29 cellular contexts compared by ENCODE assay signal in genomic region chrX:24990585-24990984, GRCh38. TPM values are rescaled to one million over a fixed set of nuclear protein-coding genes. Genes with fewer than 3 reads are reported as not detected.
DNase-seq lines count a peak whose midpoint lies in the region; ATAC-seq, FAIRE-seq and TF ChIP-seq lines count a peak whose summit lies in the region.
"Had no signal": no experiment of that assay in that cellular context is flagged by ENCODE, and none has a peak within 500 bp of the region (broad histone marks: within the 10 kb centered on the region; RNA-seq: fewer than 3 reads in every experiment).

No MANE protein-coding gene starts in this region.

- no peak overlapping the region for H3K4me3 ChIP-seq in H1 (ENCODE audit: extremely low read depth in 1 of 4, insufficient read depth in 2 of 4, low read depth in 3 of 4, low read length in 4 of 4)
- H3K4me3 ChIP-seq: spleen, upper lobe of right lung had no signal

- H3K4me1 ChIP-seq in H1 (replicated peaks in 1 of 4; ENCODE audit: control insufficient read depth in 3 of 4, insufficient read depth in 4 of 4, low read length in 3 of 4), result peaks cover 0 to 15% (median 11%) of the 10 kb centered on the region in 4 experiments
- H3K4me1 ChIP-seq: spleen, upper lobe of right lung had no signal

- no peaks in the 10 kb centered on the region for H4K20me1 ChIP-seq in H1 (replicated peaks in 1 of 2; ENCODE audit: control insufficient read depth in 1 of 2, insufficient read depth in 2 of 2, low read length in 2 of 2)

- no peak overlapping the region for H3K56ac ChIP-seq in H1 (replicated peaks; ENCODE audit: insufficient read length, low read depth, low read length)

- no peak for TF ChIP-seq EP300 in H1 (IDR thresholded peaks at IDR 0.05; ENCODE audit: borderline replicate concordance in 1 of 2, low read depth in 2 of 2, low read length in 2 of 2)

- H3K36me3 Mint-ChIP-seq in activated T-cell treated with anti-CD3 and anti-CD28 coated beads, Interleukin-2, amount 50 U/mL, for 24 hours (ENCODE audit: low read depth), result peaks cover 26% of the 10 kb centered on the region
- H3K36me3 Mint-ChIP-seq: natural killer cell had no signal

- H3K27me3 Mint-ChIP-seq in activated T-cell treated with anti-CD3 and anti-CD28 coated beads, Interleukin-2, amount 50 U/mL, for 24 hours, result peaks cover 44% of the 10 kb centered on the region
- H3K27me3 Mint-ChIP-seq: activated naive CD8-positive, alpha-beta T cell treated with anti-CD3 and anti-CD28 coated beads for 36 hours; memory B cell had no signal

- peak in 2 of 3 experiments; percentile 7 to 18; a peak in 2 of 4 replicates for TF ChIP-seq CTCF in H1 (IDR thresholded peaks at IDR 0.05; ENCODE audit: control extremely low read depth in 1 of 3, insufficient read depth in 1 of 3, low read depth in 1 of 3, low read length in 3 of 3)

- H2BK20ac ChIP-seq in H1 (ENCODE audit: low read length), result no peak overlapping the region

- TF ChIP-seq RAD21 in H1 (IDR thresholded peaks at IDR 0.05 in 1 of 2, conservative IDR thresholded peaks at IDR 0.05 in 1 of 2; ENCODE audit: low read depth in 2 of 2, low read length in 2 of 2), result peak in 1 of 2 experiments; percentile 25; a peak in 1 of 4 replicates

- FAIRE-seq in H1 (lab: Jason Lieb, UNC), result peak; percentile 80
- FAIRE-seq: bronchial epithelial cell had no signal

- H4K5ac ChIP-seq in H1 (ENCODE audit: insufficient read length, low read depth, low read length), result no peak overlapping the region

- no peak overlapping the region for H3K4me3 Mint-ChIP-seq in activated T-cell treated with anti-CD3 and anti-CD28 coated beads, Interleukin-2, amount 50 U/mL, for 24 hours
- H3K4me3 Mint-ChIP-seq: activated CD8-positive, alpha-beta T cell treated with anti-CD3 and anti-CD28 coated beads, Interleukin-2, amount 10 ng/mL, durations not matched to agents 7 days and 5 days; activated naive CD8-positive, alpha-beta T cell treated with anti-CD3 and anti-CD28 coated beads for 36 hours; memory B cell; natural killer cell had no signal

- no peak overlapping the region for H2BK5ac ChIP-seq in H1 (ENCODE audit: low read depth, low read length)

- H3K14ac ChIP-seq in H1 (ENCODE audit: insufficient read length), result no peak overlapping the region

- H2AFZ ChIP-seq in H1 (ENCODE audit: low read length), result no peak overlapping the region

- POLR2A ChIA-PET in H1 (lab: Charles Lee; ENCODE audit: partially characterized antibody), result no interaction called here

- no peak overlapping the region for H2BK15ac ChIP-seq in H1 (ENCODE audit: low read length)

- no peak overlapping the region for H3K4ac ChIP-seq in H1 (replicated peaks; ENCODE audit: insufficient read length, low read depth, low read length)

- CTCF ChIA-PET in H1 (lab: Charles Lee; ENCODE audit: partially characterized antibody), result interaction anchor here (0.6 kb wide), 1 partner anchor 21 kb away, joined by 3 read pairs; no protein-coding TSS in a partner anchor

- H3K27ac ChIP-seq in H1 (ENCODE audit: low read depth, low read length), result no peak overlapping the region
- H3K27ac ChIP-seq: epithelial cell of prostate, spleen, upper lobe of right lung had no signal

- no peaks in the 10 kb centered on the region for H3K79me1 ChIP-seq in H1 (ENCODE audit: low read depth, low read length)

- H3K4me2 ChIP-seq in H1 (ENCODE audit: insufficient read depth in 1 of 2, low read depth in 2 of 2, low read length in 2 of 2), result no peak overlapping the region

- H2AK5ac ChIP-seq in H1 (ENCODE audit: low read depth, low read length), result no peak overlapping the region

- H3K9me3 Mint-ChIP-seq in activated T-cell treated with anti-CD3 and anti-CD28 coated beads, Interleukin-2, amount 50 U/mL, for 24 hours, result no peaks in the 10 kb centered on the region
- H3K9me3 Mint-ChIP-seq: activated naive CD8-positive, alpha-beta T cell treated with anti-CD3 and anti-CD28 coated beads for 36 hours; memory B cell; natural killer cell had no signal

- H3K9ac ChIP-seq in H1 (replicated peaks in 1 of 4; ENCODE audit: extremely low read depth in 1 of 4, low read depth in 3 of 4, low read length in 3 of 4), result no peak overlapping the region

- no peaks in the 10 kb centered on the region for H3K79me2 ChIP-seq in H1 (ENCODE audit: control insufficient read depth in 1 of 2, insufficient read depth in 2 of 2, low read length in 2 of 2)

- H3K27ac Mint-ChIP-seq in activated T-cell treated with anti-CD3 and anti-CD28 coated beads, Interleukin-2, amount 50 U/mL, for 24 hours, result no peak overlapping the region
- H3K27ac Mint-ChIP-seq: activated CD8-positive, alpha-beta T cell treated with anti-CD3 and anti-CD28 coated beads, Interleukin-2, amount 10 ng/mL, durations not matched to agents 7 days and 5 days; activated naive CD8-positive, alpha-beta T cell treated with anti-CD3 and anti-CD28 coated beads for 36 hours; memory B cell; natural killer cell had no signal

- DNase-seq in NCI-H2081 (lab: John Stamatoyannopoulos, UW) (peak; percentile 77 to 90), NCI-H2081 treated with DMSO at 0.1 percent for 48 hours (lab: John Stamatoyannopoulos, UW) (no peak), NCI-H748 (lab: John Stamatoyannopoulos, UW; ENCODE audit: unreplicated experiment) (peak; percentile 72), H1 (ENCODE audit: low read depth in 1 of 2, low spot score in 2 of 2) (no peak), cerebellum (ENCODE audit: low spot score) (no peak), midbrain (lab: John Stamatoyannopoulos, UW) (no peak)
- no peak for DNase-seq in activated T-cell treated with anti-CD3 and anti-CD28 coated beads, Interleukin-2, amount 50 U/mL, for 24 hours
- DNase-seq: 8988T; activated CD8-positive, alpha-beta T cell treated with anti-CD3 and anti-CD28 coated beads, Interleukin-2, amount 10 ng/mL, durations not matched to agents 7 days and 5 days; activated naive CD8-positive, alpha-beta T cell treated with anti-CD3 and anti-CD28 coated beads for 36 hours; C1 segment of cervical spinal cord; DMS79 treated with DMSO at 0.1 percent for 48 hours; foreskin fibroblast; hippocampal formation; kidney; natural killer cell; NCI-H226; NK-92 treated with Interleukin-12 subunit alpha and Interleukin-12 subunit beta, amount 100 ng/mL, for 24 hours; spleen; stimulated activated CD4-positive, alpha-beta T cell treated with anti-CD3 and anti-CD28 coated beads, Interleukin-4, amount 100 ng/mL, for 4 hours; T1000; upper lobe of right lung had no signal

- H3K27me3 ChIP-seq in H1 (replicated peaks in 1 of 4; ENCODE audit: control insufficient read depth in 3 of 4, extremely low read depth in 1 of 4, insufficient read depth in 3 of 4, low read length in 3 of 4), result no peaks in the 10 kb centered on the region
- H3K27me3 ChIP-seq: spleen, upper lobe of right lung had no signal

- no peak overlapping the region for H3K18ac ChIP-seq in H1 (ENCODE audit: extremely low read depth, low read length)

- H3K4me1 Mint-ChIP-seq in activated T-cell treated with anti-CD3 and anti-CD28 coated beads, Interleukin-2, amount 50 U/mL, for 24 hours (ENCODE audit: low read depth), result no peaks in the 10 kb centered on the region
- H3K4me1 Mint-ChIP-seq: activated naive CD8-positive, alpha-beta T cell treated with anti-CD3 and anti-CD28 coated beads for 36 hours; memory B cell; natural killer cell had no signal

- no peak for ATAC-seq in GM21825 (IDR thresholded peaks at IDR 0.05; ENCODE audit: unreplicated experiment)
- ATAC-seq: activated CD8-positive, alpha-beta T cell treated with anti-CD3 and anti-CD28 coated beads, Interleukin-2, amount 10 ng/mL, durations not matched to agents 7 days and 5 days; natural killer cell; upper lobe of right lung had no signal

- no peak overlapping the region for H4K91ac ChIP-seq in H1 (replicated peaks; ENCODE audit: insufficient read length, low read length)

- no peaks in the 10 kb centered on the region for H3K23me2 ChIP-seq in H1 (ENCODE audit: low read depth, low read length)

- no peak overlapping the region for H2BK120ac ChIP-seq in H1 (replicated peaks; ENCODE audit: low read depth, low read length)

- no peak overlapping the region for H4K8ac ChIP-seq in H1 (ENCODE audit: extremely low read depth, insufficient read depth, low read length)

- no peak overlapping the region for H2BK12ac ChIP-seq in H1 (ENCODE audit: low read depth, low read length)

- H3K36me3 ChIP-seq in H1 (ENCODE audit: control insufficient read depth in 2 of 4, insufficient read depth in 4 of 4, low read length in 3 of 4), result no peaks in the 10 kb centered on the region
- H3K36me3 ChIP-seq: upper lobe of right lung had no signal

- no peak overlapping the region for H3K23ac ChIP-seq in H1 (ENCODE audit: insufficient read length)

- WGBS in H1 (ENCODE audit: extremely low coverage in 1 of 2, insufficient coverage in 1 of 2, insufficient read length in 1 of 2, insufficient replicate concordance in 2 of 2, low coverage in 1 of 2, low lambda C conversion rate in 2 of 2, missing lambda C conversion rate in 1 of 2), 2 experiments, result 47% methylated on average over 8 of the region's 8 CpGs; no CpG with 5 or more reads in 1 of the 2 experiments

- H3K9me3 ChIP-seq in H1 (ENCODE audit: insufficient read depth in 2 of 2, low read depth in 1 of 2, low read length in 1 of 2), result no peaks in the 10 kb centered on the region
- H3K9me3 ChIP-seq: spleen, upper lobe of right lung had no signal

- TF ChIP-seq POLR2A in H1 (IDR thresholded peaks at IDR 0.05; ENCODE audit: control extremely low read depth in 1 of 2, low read depth in 2 of 2, low read length in 2 of 2), result no peak

TF ChIP-seq in H1, 55 proteins besides CTCF, POLR2A, EP300 and RAD21:
- TF ChIP-seq SIRT6 (IDR thresholded peaks at IDR 0.05; ENCODE audit: low read length) (no peak), NRF1 (IDR thresholded peaks at IDR 0.05; ENCODE audit: low read depth, low read length) (no peak), TAF1 (IDR thresholded peaks at IDR 0.05; ENCODE audit: low read depth, low read length) (no peak), MAFK (IDR thresholded peaks at IDR 0.05; ENCODE audit: low read depth, low read length) (no peak), KDM1A (IDR thresholded peaks at IDR 0.05; ENCODE audit: borderline replicate concordance, low read length) (no peak)
TF ChIP-seq in H1: peak in this region for 0.

RNA-seq across cellular contexts. Expression of gene ARX, which starts 25.2 kb away (rescaled TPM):
- not detected in 2 replicates for total RNA-seq in H1 (2021; fragmentation: NEBNext Ultra II Directional; extraction: Animal tissue kit (Norgen Biotek cat#: 25700))
- 0.05 TPM in 1 of 2 replicates, not detected in the other for polyA plus RNA-seq in H1 (2011; rRNA removed)
- 0.04 TPM for polyA plus RNA-seq in H1 (2011; cell fraction: cytosol; rRNA removed)
- 0.07 TPM for polyA plus RNA-seq in H1 (2011; cell fraction: nucleus; rRNA removed)
- polyA plus RNA-seq in H1 (2012, experiment 1 of 2), result not detected in 4 replicates
- not detected for polyA plus RNA-seq in H1 (2012, experiment 2 of 2)
- polyA plus RNA-seq in H1 (2013, experiment 1 of 2), result 0.06 TPM
- polyA plus RNA-seq in H1 (2013, experiment 2 of 2), result not detected
- polyA minus RNA-seq in H1 (2011; rRNA and poly(A)+ RNA removed), result not detected in 2 replicates
- not detected for polyA minus RNA-seq in H1 (2011; cell fraction: cytosol; rRNA and poly(A)+ RNA removed)
- not detected for polyA minus RNA-seq in H1 (2011; cell fraction: nucleus; rRNA and poly(A)+ RNA removed)
- not detected for total RNA-seq in cerebellum
- total RNA-seq: activated CD8-positive, alpha-beta T cell treated with anti-CD3 and anti-CD28 coated beads, Interleukin-2, amount 10 ng/mL, durations not matched to agents 7 days and 5 days; activated naive CD8-positive, alpha-beta T cell treated with anti-CD3 and anti-CD28 coated beads for 36 hours; bronchial epithelial cell; dermis microvascular lymphatic vessel endothelial cell; natural killer cell; pulmonary artery endothelial cell; RPMI7951; upper lobe of right lung had no signal
- polyA plus RNA-seq: spleen had no signal

Comparison
In these comparisons a context has a peak if more than half of its experiments do, and no peak if none do; other contexts are left out.
1. DNase-seq: peak in NCI-H2081 (2 of 2) and NCI-H748 (single experiment); none in NCI-H2081 treated with DMSO at 0.1 percent for 48 hours (single experiment), H1 (0 of 2), cerebellum (single experiment), midbrain (single experiment) and activated T-cell treated with anti-CD3 and anti-CD28 coated beads, Interleukin-2, amount 50 U/mL, for 24 hours (single experiment).